ENCODE assay signal across 1 cellular context in the genomic region with DNA sequence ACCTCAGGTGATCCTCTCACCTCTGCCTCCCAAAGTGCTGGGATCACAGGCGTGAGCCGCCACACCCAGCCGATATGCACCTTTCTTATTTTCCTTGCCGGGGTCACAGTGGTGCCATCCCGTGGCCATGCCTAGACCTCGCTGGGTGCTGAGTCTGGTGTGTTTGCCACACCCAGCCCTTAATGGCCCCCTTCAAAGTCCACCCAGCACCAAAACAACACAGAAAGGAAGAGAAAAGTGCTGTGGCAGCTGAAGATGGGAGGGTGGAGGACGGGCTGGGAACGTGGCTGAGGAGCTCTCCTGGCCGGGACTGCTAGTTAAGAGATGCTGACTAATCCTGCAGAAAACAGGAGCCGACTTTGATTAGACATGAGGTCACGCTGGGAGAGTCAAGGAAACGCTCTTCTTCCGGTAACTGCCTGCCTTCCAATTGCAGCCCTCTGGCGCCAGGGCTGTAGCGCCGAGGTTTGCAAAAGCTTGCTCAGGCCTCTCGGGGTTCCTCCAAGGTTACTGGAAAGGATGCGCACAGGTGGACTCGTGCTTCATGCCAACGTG.
A peak's percentile ranks its signal among the peaks of the same experiment; 100 is the strongest.
TF ChIP-seq lines count a peak whose summit lies in the region.

No MANE protein-coding gene starts in this region.

TF ChIP-seq in GM12878, 131 proteins besides CTCF, POLR2A, EP300 and RAD21:
- TF ChIP-seq, protein P1, sequence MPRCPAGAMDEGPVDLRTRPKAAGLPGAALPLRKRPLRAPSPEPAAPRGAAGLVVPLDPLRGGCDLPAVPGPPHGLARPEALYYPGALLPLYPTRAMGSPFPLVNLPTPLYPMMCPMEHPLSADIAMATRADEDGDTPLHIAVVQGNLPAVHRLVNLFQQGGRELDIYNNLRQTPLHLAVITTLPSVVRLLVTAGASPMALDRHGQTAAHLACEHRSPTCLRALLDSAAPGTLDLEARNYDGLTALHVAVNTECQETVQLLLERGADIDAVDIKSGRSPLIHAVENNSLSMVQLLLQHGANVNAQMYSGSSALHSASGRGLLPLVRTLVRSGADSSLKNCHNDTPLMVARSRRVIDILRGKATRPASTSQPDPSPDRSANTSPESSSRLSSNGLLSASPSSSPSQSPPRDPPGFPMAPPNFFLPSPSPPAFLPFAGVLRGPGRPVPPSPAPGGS (IDR thresholded peaks at IDR 0.05; ENCODE audit: borderline replicate concordance, insufficient read depth, low read depth, low read length, poor library complexity, severe bottlenecking), result peak; percentile 67
- TF ChIP-seq SRF (IDR thresholded peaks at IDR 0.05; ENCODE audit: low read depth in 2 of 2, low read length in 2 of 2), result no peak
